In the genomic region with DNA sequence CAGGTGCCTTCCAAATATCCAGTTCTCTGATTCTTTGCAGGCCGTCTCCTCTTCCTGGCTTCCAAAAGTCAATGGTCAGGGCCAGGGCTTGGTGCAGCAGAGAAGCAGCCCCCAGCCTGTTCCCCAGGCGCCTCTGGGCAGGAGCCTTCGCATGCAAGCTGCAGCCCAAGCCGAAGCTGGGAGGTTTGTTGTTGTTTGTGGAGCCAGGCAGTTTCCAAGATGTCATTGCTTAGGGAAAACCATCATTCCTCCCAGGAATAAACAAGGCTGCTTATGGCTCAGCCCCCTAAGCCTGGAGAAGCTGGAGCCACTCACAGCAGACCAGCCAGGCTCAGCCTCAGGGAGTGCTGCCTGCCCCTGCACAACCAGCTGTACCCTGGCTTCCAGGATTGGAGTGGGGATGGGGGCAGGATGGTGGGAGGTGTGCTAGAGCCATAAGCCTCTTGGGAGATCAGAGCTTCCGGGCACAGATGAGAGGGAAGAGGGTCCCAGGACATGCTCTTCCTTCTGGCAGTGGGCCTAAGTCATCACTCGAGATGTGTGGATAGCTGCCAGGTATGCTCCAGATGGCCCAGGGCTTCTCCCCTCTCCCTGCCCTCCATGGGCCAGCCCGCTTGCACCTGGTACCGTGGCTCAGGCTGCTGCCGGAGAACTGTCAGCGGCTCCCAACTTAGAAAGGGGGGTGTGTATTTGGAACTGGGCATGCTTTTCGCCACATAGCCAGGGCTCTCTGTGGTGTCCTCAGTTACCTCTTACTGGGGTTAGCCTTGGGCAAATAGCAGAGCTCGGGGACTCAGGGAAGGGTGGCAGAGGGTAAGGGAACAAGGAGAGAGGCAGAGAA, we compare ENCODE assay signal across 10 cellular contexts.
DNase-seq lines count a peak whose midpoint lies in the region; ATAC-seq and TF ChIP-seq lines count a peak whose summit lies in the region.
"Had no signal": no experiment of that assay in that cellular context is flagged by ENCODE, and none has a peak within 500 bp of the region (broad histone marks: within the 10 kb centered on the region; RNA-seq: fewer than 3 reads in every experiment).

No MANE protein-coding gene starts in this region.

- H3K36me3 Mint-ChIP-seq in endothelial cell (ENCODE audit: low read depth, unreplicated experiment) (peaks cover 47% of the 10 kb centered on the region), osteocyte (ENCODE audit: unreplicated experiment) (peaks cover 8% of the 10 kb centered on the region)

- DNase-seq in DMS79 (lab: John Stamatoyannopoulos, UW) (peak; percentile 90), NCI-H510A (lab: John Stamatoyannopoulos, UW) (peak; percentile 38), endothelial cell (ENCODE audit: low spot score) (no peak), osteocyte (ENCODE audit: extremely low spot score, unreplicated experiment) (no peak)
- DNase-seq: activated B cell treated with CpG ODN at 0.5 μM for 24 hours, DND-41 had no signal

- H3K4me1 Mint-ChIP-seq in endothelial cell (ENCODE audit: unreplicated experiment) (peaks cover 49% of the 10 kb centered on the region), osteocyte (ENCODE audit: unreplicated experiment) (peaks cover 69% of the 10 kb centered on the region)

- H3K4me3 Mint-ChIP-seq in endothelial cell (ENCODE audit: unreplicated experiment) (peak overlapping the region; percentile 59), osteocyte (ENCODE audit: unreplicated experiment) (peak overlapping the region; percentile 22)
- H3K4me3 Mint-ChIP-seq: activated B cell treated with CpG ODN at 0.5 μM for 24 hours had no signal

- no peaks in the 10 kb centered on the region for H3K9me3 Mint-ChIP-seq in endothelial cell (ENCODE audit: unreplicated experiment)
- H3K9me3 Mint-ChIP-seq in osteocyte (ENCODE audit: unreplicated experiment) = no peaks in the 10 kb centered on the region
- H3K9me3 Mint-ChIP-seq: activated B cell treated with CpG ODN at 0.5 μM for 24 hours had no signal

- ATAC-seq in GM21723 (IDR thresholded peaks at IDR 0.05; ENCODE audit: unreplicated experiment) (no peak), GM21360 (IDR thresholded peaks at IDR 0.05; ENCODE audit: unreplicated experiment) (no peak), HG03378 (IDR thresholded peaks at IDR 0.05; ENCODE audit: unreplicated experiment) (no peak), GM21576 (IDR thresholded peaks at IDR 0.05; ENCODE audit: unreplicated experiment) (no peak)

- TF ChIP-seq CTCF in endothelial cell (IDR thresholded peaks at IDR 0.05; ENCODE audit: unreplicated experiment) (no peak), osteocyte (IDR thresholded peaks at IDR 0.05) (no peak)

- H3K27me3 Mint-ChIP-seq in endothelial cell (ENCODE audit: unreplicated experiment) (peaks cover 19% of the 10 kb centered on the region), osteocyte (ENCODE audit: unreplicated experiment) (no peaks in the 10 kb centered on the region)

- peak overlapping the region; percentile 1 for H3K27ac Mint-ChIP-seq in endothelial cell (ENCODE audit: unreplicated experiment)
- H3K27ac Mint-ChIP-seq in osteocyte (ENCODE audit: unreplicated experiment) = no peak overlapping the region
- H3K27ac Mint-ChIP-seq: activated B cell treated with CpG ODN at 0.5 μM for 24 hours had no signal

Comparison
In these comparisons a context has a peak if more than half of its experiments do, and no peak if none do; other contexts are left out.
1. DNase-seq: peak in DMS79 (single experiment) and NCI-H510A (single experiment); none in endothelial cell (single experiment) and osteocyte (single experiment).